Comparison of ENCODE assay signal across 1 cellular context in the genomic region with DNA sequence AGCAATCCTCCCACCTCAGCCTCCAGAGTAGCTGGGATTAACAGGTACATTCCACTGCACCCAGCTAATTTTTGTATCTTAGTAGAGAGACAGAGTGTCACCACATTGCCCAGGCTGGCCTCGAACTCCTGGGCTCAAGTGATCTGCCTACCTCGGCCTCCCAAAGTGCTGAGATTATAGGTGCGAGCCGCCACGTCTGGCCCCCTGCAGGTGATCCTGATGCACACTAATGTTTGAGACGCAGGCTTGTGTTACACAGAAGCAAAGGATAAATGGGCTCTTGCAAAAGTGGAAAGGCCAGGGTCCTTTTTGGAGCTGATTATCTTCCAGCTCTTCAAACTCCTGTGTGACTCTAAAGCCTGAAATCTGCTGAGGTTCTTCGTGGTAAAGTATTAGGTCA.
TF ChIP-seq lines count a peak whose summit lies in the region.

No MANE protein-coding gene starts in this region.

TF ChIP-seq in GM23338, 12 proteins besides CTCF, POLR2A, EP300 and RAD21:
- TF ChIP-seq ZNF114 (CRISPR knock-in tag; IDR thresholded peaks at IDR 0.05), result no peak
- no peak for TF ChIP-seq STAT1 (IDR thresholded peaks at IDR 0.05; ENCODE audit: unreplicated experiment)
- no peak for TF ChIP-seq EZH2 (IDR thresholded peaks at IDR 0.05; ENCODE audit: low read depth, unreplicated experiment)
- no peak for TF ChIP-seq POLR2AphosphoS5 (IDR thresholded peaks at IDR 0.05; ENCODE audit: low read depth)
- no peak for TF ChIP-seq ETS1 (IDR thresholded peaks at IDR 0.05)
- TF ChIP-seq, protein P1, sequence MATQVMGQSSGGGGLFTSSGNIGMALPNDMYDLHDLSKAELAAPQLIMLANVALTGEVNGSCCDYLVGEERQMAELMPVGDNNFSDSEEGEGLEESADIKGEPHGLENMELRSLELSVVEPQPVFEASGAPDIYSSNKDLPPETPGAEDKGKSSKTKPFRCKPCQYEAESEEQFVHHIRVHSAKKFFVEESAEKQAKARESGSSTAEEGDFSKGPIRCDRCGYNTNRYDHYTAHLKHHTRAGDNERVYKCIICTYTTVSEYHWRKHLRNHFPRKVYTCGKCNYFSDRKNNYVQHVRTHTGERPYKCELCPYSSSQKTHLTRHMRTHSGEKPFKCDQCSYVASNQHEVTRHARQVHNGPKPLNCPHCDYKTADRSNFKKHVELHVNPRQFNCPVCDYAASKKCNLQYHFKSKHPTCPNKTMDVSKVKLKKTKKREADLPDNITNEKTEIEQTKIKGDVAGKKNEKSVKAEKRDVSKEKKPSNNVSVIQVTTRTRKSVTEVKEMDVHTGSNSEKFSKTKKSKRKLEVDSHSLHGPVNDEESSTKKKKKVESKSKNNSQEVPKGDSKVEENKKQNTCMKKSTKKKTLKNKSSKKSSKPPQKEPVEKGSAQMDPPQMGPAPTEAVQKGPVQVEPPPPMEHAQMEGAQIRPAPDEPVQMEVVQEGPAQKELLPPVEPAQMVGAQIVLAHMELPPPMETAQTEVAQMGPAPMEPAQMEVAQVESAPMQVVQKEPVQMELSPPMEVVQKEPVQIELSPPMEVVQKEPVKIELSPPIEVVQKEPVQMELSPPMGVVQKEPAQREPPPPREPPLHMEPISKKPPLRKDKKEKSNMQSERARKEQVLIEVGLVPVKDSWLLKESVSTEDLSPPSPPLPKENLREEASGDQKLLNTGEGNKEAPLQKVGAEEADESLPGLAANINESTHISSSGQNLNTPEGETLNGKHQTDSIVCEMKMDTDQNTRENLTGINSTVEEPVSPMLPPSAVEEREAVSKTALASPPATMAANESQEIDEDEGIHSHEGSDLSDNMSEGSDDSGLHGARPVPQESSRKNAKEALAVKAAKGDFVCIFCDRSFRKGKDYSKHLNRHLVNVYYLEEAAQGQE (IDR thresholded peaks at IDR 0.05; ENCODE audit: unreplicated experiment), result no peak
- TF ChIP-seq ZNF462 (CRISPR knock-in tag; IDR thresholded peaks at IDR 0.05), result no peak
- TF ChIP-seq JUNB (IDR thresholded peaks at IDR 0.05; ENCODE audit: unreplicated experiment), result no peak
- TF ChIP-seq CREB1 (CRISPR knock-in tag; IDR thresholded peaks at IDR 0.05; ENCODE audit: low read depth), result no peak
- no peak for TF ChIP-seq EZH2phosphoT487 (IDR thresholded peaks at IDR 0.05; ENCODE audit: unreplicated experiment)
- no peak for TF ChIP-seq NANOG (IDR thresholded peaks at IDR 0.05; ENCODE audit: borderline replicate concordance)
- no peak for TF ChIP-seq ZNF331 (CRISPR knock-in tag; IDR thresholded peaks at IDR 0.05; ENCODE audit: low read depth)
